21 cellular contexts compared by ENCODE assay signal in the genomic region with DNA sequence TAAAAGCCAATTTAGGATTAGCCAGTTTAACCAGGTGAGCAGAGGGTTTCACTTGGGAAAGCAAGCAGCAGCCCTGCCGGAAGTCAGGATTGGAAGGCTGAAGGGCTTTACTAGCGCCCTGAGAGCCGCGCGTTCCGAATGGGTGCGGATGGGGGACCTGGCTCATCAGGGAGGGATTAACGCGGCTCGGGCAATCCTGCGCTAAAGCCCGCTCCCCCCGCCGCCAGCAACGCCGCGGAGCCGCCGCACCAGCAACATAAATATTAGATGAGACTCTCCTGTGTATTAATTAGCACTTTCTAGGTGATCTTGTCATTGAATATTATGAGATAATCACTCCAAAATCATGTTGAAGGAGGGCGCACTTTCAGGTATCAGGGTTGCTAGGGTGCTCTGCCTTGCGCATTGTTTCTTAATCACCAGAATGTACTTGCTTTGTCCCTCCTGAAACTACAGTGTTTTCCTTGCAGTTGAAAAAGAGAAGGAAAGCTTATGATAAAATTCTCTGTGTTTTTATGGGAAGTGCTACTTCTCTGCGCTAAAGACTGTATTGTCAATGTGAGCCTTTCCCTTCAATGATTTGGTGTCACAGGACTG.
DNase-seq lines count a peak whose midpoint lies in the region; TF ChIP-seq lines count a peak whose summit lies in the region.
"Had no signal": no experiment of that assay in that cellular context is flagged by ENCODE, and none has a peak within 500 bp of the region (broad histone marks: within the 10 kb centered on the region; RNA-seq: fewer than 3 reads in every experiment).

No MANE protein-coding gene starts in this region.

- DNase-seq in astrocyte of the hippocampus (ENCODE audit: low read depth, low spot score) (peak; percentile 22), iPS-NIHi11 (ENCODE audit: low spot score) (peak; percentile 27), retinal pigment epithelial cell (ENCODE audit: low read depth) (no peak), superior temporal gyrus (ENCODE audit: extremely low spot score) (no peak), colonic mucosa (no peak), DMS114 treated with DMSO at 0.1 percent for 48 hours (lab: John Stamatoyannopoulos, UW; ENCODE audit: unreplicated experiment) (no peak), OCI-M1 (lab: John Stamatoyannopoulos, UW) (no peak)
- DNase-seq: activated CD4-positive, alpha-beta T cell treated with anti-CD3 and anti-CD28 coated beads, Interleukin-2, amount 50 U/mL, for 1 hour; activated naive CD4-positive, alpha-beta T cell treated with anti-CD3 and anti-CD28 coated beads for 36 hours; activated T-cell treated with anti-CD3 and anti-CD28 coated beads for 4 hours; body of pancreas; erythroblast; GDM1; IMR-90; NCI-H187 treated with DMSO at 0.1 percent for 48 hours; NCI-H69; stimulated activated CD4-positive, alpha-beta T cell treated with anti-CD3 and anti-CD28 coated beads, Interleukin-4, amount 100 ng/mL, for 4 hours; stimulated activated CD8-positive, alpha-beta memory T cell treated with anti-CD3 and anti-CD28 coated beads, Interleukin-4, amount 100 ng/mL, for 48 hours had no signal

- 22% methylated on average over 18 of the region's 22 CpGs for WGBS in HUES64

- H3K9me3 ChIP-seq in HUES64 (ENCODE audit: insufficient read depth, low read depth, low read length): no peaks in the 10 kb centered on the region
- no peaks in the 10 kb centered on the region for H3K9me3 ChIP-seq in colonic mucosa
- H3K9me3 ChIP-seq: body of pancreas, suprapubic skin had no signal

- H3K4me1 ChIP-seq in HUES64 (ENCODE audit: insufficient read depth, low read length): peaks cover 23% of the 10 kb centered on the region
- H3K4me1 ChIP-seq in colonic mucosa: no peaks in the 10 kb centered on the region
- H3K4me1 ChIP-seq: body of pancreas, suprapubic skin had no signal

- H3K4me3 ChIP-seq in HUES64 (ENCODE audit: low read length) (peak overlapping the region; percentile 44), retinal pigment epithelial cell (ENCODE audit: low read length) (peak overlapping the region; percentile 43), colonic mucosa (no peak overlapping the region)
- H3K4me3 ChIP-seq: body of pancreas, skin epidermis, suprapubic skin had no signal

- no peak overlapping the region for H3K9ac ChIP-seq in HUES64 (ENCODE audit: low read depth, low read length)
- H3K9ac ChIP-seq in colonic mucosa (ENCODE audit: low read depth in 2 of 2, low read length in 2 of 2): no peak overlapping the region

- H3K27ac ChIP-seq in HUES64 (ENCODE audit: low read depth, low read length) (no peak overlapping the region), colonic mucosa (no peak overlapping the region)
- H3K27ac ChIP-seq: body of pancreas, skin epidermis, suprapubic skin had no signal

- TF ChIP-seq CTCF in retinal pigment epithelial cell (conservative IDR thresholded peaks at IDR 0.05; ENCODE audit: low read depth, low read length) (no peak), colonic mucosa (IDR thresholded peaks at IDR 0.05) (no peak)

- intact Hi-C loops in colonic mucosa (cut with DNase I): no loop called here

- H3K27me3 ChIP-seq in HUES64 (ENCODE audit: insufficient read depth, low read length) (peaks cover 24% of the 10 kb centered on the region), colonic mucosa (no peaks in the 10 kb centered on the region)
- H3K27me3 ChIP-seq: body of pancreas had no signal

- H3K36me3 ChIP-seq in HUES64 (ENCODE audit: insufficient read depth, low read length): no peaks in the 10 kb centered on the region
- no peaks in the 10 kb centered on the region for H3K36me3 ChIP-seq in colonic mucosa
- H3K36me3 ChIP-seq: suprapubic skin had no signal

Comparison
In these comparisons a context has a peak if more than half of its experiments do, and no peak if none do; other contexts are left out.
1. DNase-seq: peak in astrocyte of the hippocampus (single experiment) and iPS-NIHi11 (single experiment); none in retinal pigment epithelial cell (single experiment), superior temporal gyrus (single experiment), colonic mucosa (single experiment), DMS114 treated with DMSO at 0.1 percent for 48 hours (single experiment) and OCI-M1 (single experiment).